In the genomic region with DNA sequence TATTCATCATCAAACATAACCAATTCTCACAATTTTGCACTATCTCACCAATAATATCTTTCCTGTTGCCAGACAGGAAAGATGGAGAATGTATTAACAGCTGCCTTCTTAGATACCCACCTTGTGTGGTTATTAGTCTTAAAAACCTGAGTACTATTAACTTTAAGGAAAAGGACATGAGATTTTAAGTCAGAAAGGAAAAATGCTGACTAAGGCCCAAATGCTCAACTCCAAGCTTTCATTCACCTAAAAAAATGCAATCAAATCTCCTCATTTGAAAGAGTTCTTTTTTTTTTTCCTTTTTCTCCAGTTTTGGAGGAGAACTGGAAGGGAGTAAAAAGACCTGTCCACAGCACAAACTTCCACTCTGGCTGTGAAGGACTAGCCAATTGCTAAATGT, we compare ENCODE assay signal across 2 cellular contexts.
A peak's percentile ranks its signal among the peaks of the same experiment; 100 is the strongest.
TF ChIP-seq lines count a peak whose summit lies in the region.

No MANE protein-coding gene starts in this region.

TF ChIP-seq in A549, 52 proteins besides CTCF, POLR2A, EP300 and RAD21 (continued from another document):
- peak; percentile 96 for TF ChIP-seq MAFK (IDR thresholded peaks at IDR 0.05; ENCODE audit: partially characterized antibody)
TF ChIP-seq in A549: peak in this region for 1.

TF ChIP-seq in GM23338, 12 proteins besides CTCF, POLR2A, EP300 and RAD21 (continued from another document):
- TF ChIP-seq, protein P1, sequence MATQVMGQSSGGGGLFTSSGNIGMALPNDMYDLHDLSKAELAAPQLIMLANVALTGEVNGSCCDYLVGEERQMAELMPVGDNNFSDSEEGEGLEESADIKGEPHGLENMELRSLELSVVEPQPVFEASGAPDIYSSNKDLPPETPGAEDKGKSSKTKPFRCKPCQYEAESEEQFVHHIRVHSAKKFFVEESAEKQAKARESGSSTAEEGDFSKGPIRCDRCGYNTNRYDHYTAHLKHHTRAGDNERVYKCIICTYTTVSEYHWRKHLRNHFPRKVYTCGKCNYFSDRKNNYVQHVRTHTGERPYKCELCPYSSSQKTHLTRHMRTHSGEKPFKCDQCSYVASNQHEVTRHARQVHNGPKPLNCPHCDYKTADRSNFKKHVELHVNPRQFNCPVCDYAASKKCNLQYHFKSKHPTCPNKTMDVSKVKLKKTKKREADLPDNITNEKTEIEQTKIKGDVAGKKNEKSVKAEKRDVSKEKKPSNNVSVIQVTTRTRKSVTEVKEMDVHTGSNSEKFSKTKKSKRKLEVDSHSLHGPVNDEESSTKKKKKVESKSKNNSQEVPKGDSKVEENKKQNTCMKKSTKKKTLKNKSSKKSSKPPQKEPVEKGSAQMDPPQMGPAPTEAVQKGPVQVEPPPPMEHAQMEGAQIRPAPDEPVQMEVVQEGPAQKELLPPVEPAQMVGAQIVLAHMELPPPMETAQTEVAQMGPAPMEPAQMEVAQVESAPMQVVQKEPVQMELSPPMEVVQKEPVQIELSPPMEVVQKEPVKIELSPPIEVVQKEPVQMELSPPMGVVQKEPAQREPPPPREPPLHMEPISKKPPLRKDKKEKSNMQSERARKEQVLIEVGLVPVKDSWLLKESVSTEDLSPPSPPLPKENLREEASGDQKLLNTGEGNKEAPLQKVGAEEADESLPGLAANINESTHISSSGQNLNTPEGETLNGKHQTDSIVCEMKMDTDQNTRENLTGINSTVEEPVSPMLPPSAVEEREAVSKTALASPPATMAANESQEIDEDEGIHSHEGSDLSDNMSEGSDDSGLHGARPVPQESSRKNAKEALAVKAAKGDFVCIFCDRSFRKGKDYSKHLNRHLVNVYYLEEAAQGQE (IDR thresholded peaks at IDR 0.05; ENCODE audit: unreplicated experiment): no peak
- TF ChIP-seq POLR2AphosphoS5 (IDR thresholded peaks at IDR 0.05; ENCODE audit: low read depth) (no peak), ZNF114 (CRISPR knock-in tag; IDR thresholded peaks at IDR 0.05) (no peak)
- TF ChIP-seq, protein P2, sequence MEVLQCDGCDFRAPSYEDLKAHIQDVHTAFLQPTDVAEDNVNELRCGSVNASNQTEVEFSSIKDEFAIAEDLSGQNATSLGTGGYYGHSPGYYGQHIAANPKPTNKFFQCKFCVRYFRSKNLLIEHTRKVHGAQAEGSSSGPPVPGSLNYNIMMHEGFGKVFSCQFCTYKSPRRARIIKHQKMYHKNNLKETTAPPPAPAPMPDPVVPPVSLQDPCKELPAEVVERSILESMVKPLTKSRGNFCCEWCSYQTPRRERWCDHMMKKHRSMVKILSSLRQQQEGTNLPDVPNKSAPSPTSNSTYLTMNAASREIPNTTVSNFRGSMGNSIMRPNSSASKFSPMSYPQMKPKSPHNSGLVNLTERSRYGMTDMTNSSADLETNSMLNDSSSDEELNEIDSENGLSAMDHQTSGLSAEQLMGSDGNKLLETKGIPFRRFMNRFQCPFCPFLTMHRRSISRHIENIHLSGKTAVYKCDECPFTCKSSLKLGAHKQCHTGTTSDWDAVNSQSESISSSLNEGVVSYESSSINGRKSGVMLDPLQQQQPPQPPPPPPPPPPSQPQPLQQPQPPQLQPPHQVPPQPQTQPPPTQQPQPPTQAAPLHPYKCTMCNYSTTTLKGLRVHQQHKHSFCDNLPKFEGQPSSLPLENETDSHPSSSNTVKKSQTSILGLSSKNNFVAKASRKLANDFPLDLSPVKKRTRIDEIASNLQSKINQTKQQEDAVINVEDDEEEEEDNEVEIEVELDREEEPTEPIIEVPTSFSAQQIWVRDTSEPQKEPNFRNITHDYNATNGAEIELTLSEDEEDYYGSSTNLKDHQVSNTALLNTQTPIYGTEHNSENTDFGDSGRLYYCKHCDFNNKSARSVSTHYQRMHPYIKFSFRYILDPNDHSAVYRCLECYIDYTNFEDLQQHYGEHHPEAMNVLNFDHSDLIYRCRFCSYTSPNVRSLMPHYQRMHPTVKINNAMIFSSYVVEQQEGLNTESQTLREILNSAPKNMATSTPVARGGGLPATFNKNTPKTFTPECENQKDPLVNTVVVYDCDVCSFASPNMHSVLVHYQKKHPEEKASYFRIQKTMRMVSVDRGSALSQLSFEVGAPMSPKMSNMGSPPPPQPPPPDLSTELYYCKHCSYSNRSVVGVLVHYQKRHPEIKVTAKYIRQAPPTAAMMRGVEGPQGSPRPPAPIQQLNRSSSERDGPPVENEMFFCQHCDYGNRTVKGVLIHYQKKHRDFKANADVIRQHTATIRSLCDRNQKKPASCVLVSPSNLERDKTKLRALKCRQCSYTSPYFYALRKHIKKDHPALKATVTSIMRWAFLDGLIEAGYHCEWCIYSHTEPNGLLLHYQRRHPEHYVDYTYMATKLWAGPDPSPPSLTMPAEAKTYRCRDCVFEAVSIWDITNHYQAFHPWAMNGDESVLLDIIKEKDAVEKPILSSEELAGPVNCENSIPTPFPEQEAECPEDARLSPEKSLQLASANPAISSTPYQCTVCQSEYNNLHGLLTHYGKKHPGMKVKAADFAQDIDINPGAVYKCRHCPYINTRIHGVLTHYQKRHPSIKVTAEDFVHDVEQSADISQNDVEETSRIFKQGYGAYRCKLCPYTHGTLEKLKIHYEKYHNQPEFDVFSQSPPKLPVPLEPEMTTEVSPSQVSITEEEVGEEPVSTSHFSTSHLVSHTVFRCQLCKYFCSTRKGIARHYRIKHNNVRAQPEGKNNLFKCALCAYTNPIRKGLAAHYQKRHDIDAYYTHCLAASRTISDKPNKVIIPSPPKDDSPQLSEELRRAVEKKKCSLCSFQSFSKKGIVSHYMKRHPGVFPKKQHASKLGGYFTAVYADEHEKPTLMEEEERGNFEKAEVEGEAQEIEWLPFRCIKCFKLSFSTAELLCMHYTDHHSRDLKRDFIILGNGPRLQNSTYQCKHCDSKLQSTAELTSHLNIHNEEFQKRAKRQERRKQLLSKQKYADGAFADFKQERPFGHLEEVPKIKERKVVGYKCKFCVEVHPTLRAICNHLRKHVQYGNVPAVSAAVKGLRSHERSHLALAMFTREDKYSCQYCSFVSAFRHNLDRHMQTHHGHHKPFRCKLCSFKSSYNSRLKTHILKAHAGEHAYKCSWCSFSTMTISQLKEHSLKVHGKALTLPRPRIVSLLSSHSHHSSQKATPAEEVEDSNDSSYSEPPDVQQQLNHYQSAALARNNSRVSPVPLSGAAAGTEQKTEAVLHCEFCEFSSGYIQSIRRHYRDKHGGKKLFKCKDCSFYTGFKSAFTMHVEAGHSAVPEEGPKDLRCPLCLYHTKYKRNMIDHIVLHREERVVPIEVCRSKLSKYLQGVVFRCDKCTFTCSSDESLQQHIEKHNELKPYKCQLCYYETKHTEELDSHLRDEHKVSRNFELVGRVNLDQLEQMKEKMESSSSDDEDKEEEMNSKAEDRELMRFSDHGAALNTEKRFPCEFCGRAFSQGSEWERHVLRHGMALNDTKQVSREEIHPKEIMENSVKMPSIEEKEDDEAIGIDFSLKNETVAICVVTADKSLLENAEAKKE (CRISPR knock-in tag; IDR thresholded peaks at IDR 0.05): no peak
